In genomic region chr4:73069338-73070071, GRCh38 we compare ENCODE assay signal across 1 cellular context.
A peak's percentile ranks its signal among the peaks of the same experiment; 100 is the strongest.
TF ChIP-seq lines count a peak whose summit lies in the region.

Gene COX18, minus strand, starts transcription at chr4:73069716. Its CDS starts 67 bp downstream, at chr4:73069649.

TF ChIP-seq in K562, 482 proteins besides CTCF, POLR2A, EP300 and RAD21 (continued from another document and continues in another):
- TF ChIP-seq ATF3 (IDR thresholded peaks at IDR 0.05) (peak; percentile 91), ATF3 (CRISPR knock-in tag; conservative IDR thresholded peaks at IDR 0.05) (0 out of 2 replicates have a peak, but pooled peaks have one; percentile 66), PTTG1 (tag; IDR thresholded peaks at IDR 0.05; ENCODE audit: low read depth) (no peak), CBFA2T3 (IDR thresholded peaks at IDR 0.05) (0 out of 2 replicates have a peak, but pooled peaks have one; percentile 9), CHD7 (IDR thresholded peaks at IDR 0.05; ENCODE audit: low read depth, low read length) (no peak), TEAD4 (IDR thresholded peaks at IDR 0.05; ENCODE audit: low read length) (peak; percentile 31; the same call in 1 of the 2 replicates), TEAD4 (CRISPR knock-in tag; IDR thresholded peaks at IDR 0.05; ENCODE audit: borderline replicate concordance) (no peak), BHLHE40 (IDR thresholded peaks at IDR 0.05; ENCODE audit: low read length) (peak; percentile 40), NR2C2 (CRISPR knock-in tag; IDR thresholded peaks at IDR 0.05) (peak; percentile 82), NR2C2 (tag; IDR thresholded peaks at IDR 0.05) (peak; percentile 82), ZNF324 (CRISPR knock-in tag; IDR thresholded peaks at IDR 0.05) (no peak), TSHZ1 (CRISPR knock-in tag; IDR thresholded peaks at IDR 0.05) (no peak), RBM22 (IDR thresholded peaks at IDR 0.05; ENCODE audit: low read depth, low read length, poor library complexity, severe bottlenecking) (peak; percentile 93), MTA3 (IDR thresholded peaks at IDR 0.05; ENCODE audit: borderline replicate concordance) (peak; percentile 74; the same call in 1 of the 2 replicates), ZNF395 (CRISPR knock-in tag; IDR thresholded peaks at IDR 0.05) (peak; percentile 56), NCOR1 (IDR thresholded peaks at IDR 0.05) (0 out of 2 replicates have a peak, but pooled peaks have one; percentile 17), MNT (conservative IDR thresholded peaks at IDR 0.05) (peak; percentile 74 to 83), MLLT1 (IDR thresholded peaks at IDR 0.05) (peak in 1 of 2 experiments; percentile 86; a peak in 2 of 4 replicates), CCNT2 (IDR thresholded peaks at IDR 0.05; ENCODE audit: borderline replicate concordance, extremely low read depth, insufficient read length, low read depth, low read length) (peak; percentile 66), ATF1 (CRISPR knock-in tag; IDR thresholded peaks at IDR 0.05) (peak; percentile 96), ATF1 (tag; IDR thresholded peaks at IDR 0.05) (peak; percentile 99), E2F5 (CRISPR knock-in tag; IDR thresholded peaks at IDR 0.05) (peak; percentile 93), ZNF133 (CRISPR knock-in tag; IDR thresholded peaks at IDR 0.05) (no peak), PRDM10 (IDR thresholded peaks at IDR 0.05; ENCODE audit: partially characterized antibody) (peak; percentile 98), ESRRA (IDR thresholded peaks at IDR 0.05; ENCODE audit: borderline replicate concordance, low read depth) (peak; percentile 96), TBL1XR1 (IDR thresholded peaks at IDR 0.05; ENCODE audit: low read length in 2 of 2) (peak; percentile 14 to 96; a peak in 2 of 4 replicates)
